Comparison of ENCODE assay signal across 1 cellular context in genomic region chr11:70247710-70248072, GRCh38.
TF ChIP-seq lines count a peak whose summit lies in the region.

No MANE protein-coding gene starts in this region.

TF ChIP-seq in A549, 52 proteins besides CTCF, POLR2A, EP300 and RAD21 (continued from another document):
- TF ChIP-seq BCL3 (IDR thresholded peaks at IDR 0.05), result no peak
- TF ChIP-seq EHMT2 (IDR thresholded peaks at IDR 0.05; ENCODE audit: low read depth), result no peak
- no peak for TF ChIP-seq NR3C1 (IDR thresholded peaks at IDR 0.05)
- no peak for TF ChIP-seq ZSCAN20 (CRISPR knock-in tag; IDR thresholded peaks at IDR 0.05)
- TF ChIP-seq TFCP2L1 (CRISPR knock-in tag; IDR thresholded peaks at IDR 0.05), result no peak
- TF ChIP-seq GATA3 (IDR thresholded peaks at IDR 0.05; ENCODE audit: borderline replicate concordance), result no peak
- TF ChIP-seq MAX (IDR thresholded peaks at IDR 0.05), result no peak
- no peak for TF ChIP-seq JUNB (IDR thresholded peaks at IDR 0.05)
- TF ChIP-seq HOXB13 (CRISPR knock-in tag; IDR thresholded peaks at IDR 0.05; ENCODE audit: low read depth), result no peak
- TF ChIP-seq ESRRA (IDR thresholded peaks at IDR 0.05; ENCODE audit: borderline replicate concordance, low read length), result no peak
- TF ChIP-seq HMGXB4 (CRISPR knock-in tag; IDR thresholded peaks at IDR 0.05; ENCODE audit: borderline replicate concordance), result no peak
TF ChIP-seq in A549: peak in this region for 0.
